Comparison of ENCODE assay signal across 23 cellular contexts in the genomic region with DNA sequence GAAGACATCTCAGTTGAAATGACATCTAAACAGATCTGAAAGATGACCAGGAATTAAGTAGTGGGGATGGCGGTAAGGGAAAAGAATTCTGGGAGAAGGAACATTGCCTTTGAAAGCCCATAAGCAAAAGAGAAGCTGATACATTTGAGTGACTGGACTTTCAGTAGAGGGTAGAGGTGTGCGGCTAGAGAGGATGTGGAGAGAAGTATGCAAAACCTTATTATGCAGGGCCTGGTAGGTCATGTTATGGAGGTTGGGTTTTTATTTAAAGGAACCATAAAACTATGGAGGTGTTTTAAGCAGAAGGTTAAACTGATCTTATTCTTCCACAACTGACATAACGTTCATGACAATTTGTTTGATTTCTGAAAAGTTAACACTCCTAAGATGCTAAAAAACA. TPM values are rescaled to one million over a fixed set of nuclear protein-coding genes. Genes with fewer than 3 reads are reported as not detected.
DNase-seq lines count a peak whose midpoint lies in the region; ATAC-seq and TF ChIP-seq lines count a peak whose summit lies in the region.
"Had no signal": no experiment of that assay in that cellular context is flagged by ENCODE, and none has a peak within 500 bp of the region (broad histone marks: within the 10 kb centered on the region; RNA-seq: fewer than 3 reads in every experiment).

No MANE protein-coding gene starts in this region.

- no peaks in the 10 kb centered on the region for H3K27me3 Mint-ChIP-seq in activated B cell treated with CpG ODN at 0.5 μM for 24 hours
- H3K27me3 Mint-ChIP-seq: CD4-positive, CD25-positive, alpha-beta regulatory T cell had no signal

- peaks cover 49% of the 10 kb centered on the region for H3K36me3 Mint-ChIP-seq in activated B cell treated with CpG ODN at 0.5 μM for 24 hours (ENCODE audit: low read depth)

- H3K4me3 Mint-ChIP-seq in activated B cell treated with CpG ODN at 0.5 μM for 24 hours = no peak overlapping the region

- no peak for TF ChIP-seq CTCF in activated B cell treated with CpG ODN at 0.5 μM for 24 hours (IDR thresholded peaks at IDR 0.05)

- POLR2A ChIA-PET in activated B cell treated with CpG ODN at 0.5 μM for 24 hours (lab: Charles Lee) = no interaction called here

- CTCF ChIA-PET in activated B cell treated with CpG ODN at 0.5 μM for 24 hours (lab: Charles Lee) = no interaction called here

- no peak overlapping the region for H3K27ac Mint-ChIP-seq in activated B cell treated with CpG ODN at 0.5 μM for 24 hours

- intact Hi-C loops in activated B cell treated with CpG ODN at 0.5 μM for 24 hours (cut with micrococcal nuclease) = no loop called here

- H3K9me3 Mint-ChIP-seq in activated B cell treated with CpG ODN at 0.5 μM for 24 hours = no peaks in the 10 kb centered on the region

- peak; percentile 69 for ATAC-seq in GM18498 (IDR thresholded peaks at IDR 0.05; ENCODE audit: unreplicated experiment)
- peak; percentile 64 for ATAC-seq in GM19043 (IDR thresholded peaks at IDR 0.05; ENCODE audit: low read depth, unreplicated experiment)
- ATAC-seq in HG02884 (IDR thresholded peaks at IDR 0.05; ENCODE audit: unreplicated experiment) = peak; percentile 62
- ATAC-seq in activated B cell treated with CpG ODN at 0.5 μM for 24 hours (ENCODE audit: low read depth) = peak; percentile 57
- ATAC-seq in HG03457 (IDR thresholded peaks at IDR 0.05; ENCODE audit: unreplicated experiment) = no peak
- ATAC-seq: Right ventricle myocardium inferior had no signal

- no peak for DNase-seq in activated B cell treated with CpG ODN at 0.5 μM for 24 hours
- no peak for DNase-seq in Kasumi-1 (lab: John Stamatoyannopoulos, UW)
- DNase-seq in inferior parietal cortex (ENCODE audit: extremely low spot score) = no peak
- DNase-seq: activated naive CD4-positive, alpha-beta T cell treated with Interleukin-2 at 50 U/mL for 16 hours; activated T-cell treated with anti-CD3 and anti-CD28 coated beads, Interleukin-2, amount 50 U/mL, for 1 hour; anterior cingulate cortex; CD4-positive, CD25-positive, alpha-beta regulatory T cell; DMS 273 treated with DMSO at 0.1 percent for 48 hours; GM23248; kidney glomerular epithelial cell; NCI-H1092 treated with DMSO at 0.1 percent for 48 hours; NCI-H1930; NCI-H226; nucleus accumbens; retina; stimulated activated CD4-positive, alpha-beta T cell treated with anti-CD3 and anti-CD28 coated beads, Interleukin-4, amount 100 ng/mL, for 24 hours; stimulated activated naive CD4-positive, alpha-beta T cell treated with Interleukin-2 at 50 U/mL for 16 hours; T1000 had no signal

- peaks cover 26% of the 10 kb centered on the region for H3K4me1 Mint-ChIP-seq in activated B cell treated with CpG ODN at 0.5 μM for 24 hours

RNA-seq across cellular contexts. Expression of gene RPS6KA3, which starts 36.3 kb away (rescaled TPM):
- total RNA-seq in activated B cell treated with CpG ODN at 0.5 μM for 24 hours = 36.1 and 40.5 TPM in 2 replicates
